Comparison of ENCODE assay signal across 1 cellular context in genomic region chr2:224276251-224276650, GRCh38.
TF ChIP-seq lines count a peak whose summit lies in the region.

No MANE protein-coding gene starts in this region.

TF ChIP-seq in HepG2, 621 proteins besides CTCF, POLR2A, EP300 and RAD21:
- TF ChIP-seq CREM (IDR thresholded peaks at IDR 0.05) (no peak), CREM (CRISPR knock-in tag; IDR thresholded peaks at IDR 0.05) (no peak), ZNF557 (CRISPR knock-in tag; IDR thresholded peaks at IDR 0.05) (no peak), SAP130 (CRISPR knock-in tag; IDR thresholded peaks at IDR 0.05; ENCODE audit: low read depth) (no peak), ZNF564 (CRISPR knock-in tag; IDR thresholded peaks at IDR 0.05) (peak; percentile 95), ZNF12 (CRISPR knock-in tag; IDR thresholded peaks at IDR 0.05) (peak; percentile 66; the same call in 1 of the 2 replicates), SRSF4 (IDR thresholded peaks at IDR 0.05; ENCODE audit: low read depth, low read length, poor library complexity, severe bottlenecking) (no peak), ZSCAN12 (CRISPR knock-in tag; IDR thresholded peaks at IDR 0.05) (no peak), ZNF34 (CRISPR knock-in tag; IDR thresholded peaks at IDR 0.05; ENCODE audit: borderline replicate concordance) (no peak), EZH2 (conservative IDR thresholded peaks at IDR 0.05; ENCODE audit: low read depth, low read length) (no peak)
